Comparison of ENCODE assay signal across 20 cellular contexts in the genomic region with DNA sequence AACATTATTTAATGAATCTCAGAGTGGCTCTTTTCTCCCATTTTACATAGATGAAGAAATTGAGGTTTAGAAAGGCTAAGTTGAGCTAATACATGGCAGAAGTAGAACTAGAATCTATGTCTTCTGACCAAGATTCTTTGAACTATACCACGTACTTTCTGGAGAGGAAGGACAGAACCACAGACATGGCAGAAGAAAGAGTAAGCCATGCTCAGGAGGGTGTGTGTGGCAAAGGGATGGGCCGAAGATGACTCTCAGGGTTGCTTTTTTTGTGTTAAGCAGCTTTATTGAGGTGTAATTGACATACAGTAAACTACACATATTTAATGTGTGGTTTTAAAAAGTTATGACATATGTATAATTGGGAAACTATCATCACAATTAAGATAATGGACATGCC.
"Had no signal": no experiment of that assay in that cellular context is flagged by ENCODE, and none has a peak within 500 bp of the region (broad histone marks: within the 10 kb centered on the region; RNA-seq: fewer than 3 reads in every experiment).

No MANE protein-coding gene starts in this region.

- H3K4me3 ChIP-seq: adrenal gland, breast epithelium, esophagus muscularis mucosa, heart right ventricle, left lung, neural progenitor cell, pancreas, right lobe of liver had no signal

- H3K9me3 Mint-ChIP-seq: activated T-helper 1 cell treated with anti-CD3 and anti-CD28 coated beads, Interleukin-12 subunit alpha, Interleukin-12 subunit beta, Interleukin-2, Interleukin-4 antibody, amounts not matched to agents 30 ng/mL and 10 ng/mL and 1 ng/mL, durations not matched to agents 14 hours and 24 hours and 36 hours; mesothelial cell of epicardium; neural progenitor cell had no signal

- H3K9ac ChIP-seq: neural progenitor cell had no signal

- DNase-seq: activated naive CD4-positive, alpha-beta T cell; activated T-cell treated with anti-CD3 and anti-CD28 coated beads for 4 hours; adrenal gland; effector CD4-positive, alpha-beta T cell; heart right ventricle; left lung; pancreas; right lobe of liver; small intestine; stimulated activated CD4-positive, alpha-beta T cell treated with anti-CD3 and anti-CD28 coated beads, Interleukin-15, amount 100 ng/mL, for 24 hours; stimulated activated CD4-positive, alpha-beta T cell treated with anti-CD3 and anti-CD28 coated beads, Interleukin-2, amount 100 ng/mL, for 48 hours; T1000 had no signal

- H3K4me1 ChIP-seq: breast epithelium, left lung, pancreas had no signal

- H3K4me2 ChIP-seq: neural progenitor cell had no signal

- FAIRE-seq: astrocyte, pancreas, small intestine had no signal

- H2AFZ ChIP-seq: neural progenitor cell had no signal

- H3K27ac Mint-ChIP-seq: activated T-helper 1 cell treated with anti-CD3 and anti-CD28 coated beads, Interleukin-12 subunit alpha, Interleukin-12 subunit beta, Interleukin-2, Interleukin-4 antibody, amounts not matched to agents 30 ng/mL and 10 ng/mL and 1 ng/mL, durations not matched to agents 14 hours and 24 hours and 36 hours; mesothelial cell of epicardium; neural progenitor cell had no signal

- ATAC-seq: activated CD4-positive, CD25-positive, alpha-beta regulatory T cell treated with anti-CD3 and anti-CD28 coated beads, Interleukin-2, amount 50 U/mL, for 24 hours; heart right ventricle; left lung; pancreas; right lobe of liver; SK-N-SH treated with all-trans-retinoic acid at 6 μM for 48 hours had no signal

- H3K27me3 ChIP-seq: adrenal gland, breast epithelium, esophagus muscularis mucosa, heart right ventricle, left lung, neural progenitor cell, pancreas, right lobe of liver had no signal

- H3K4me3 Mint-ChIP-seq: activated T-helper 1 cell treated with anti-CD3 and anti-CD28 coated beads, Interleukin-12 subunit alpha, Interleukin-12 subunit beta, Interleukin-2, Interleukin-4 antibody, amounts not matched to agents 30 ng/mL and 10 ng/mL and 1 ng/mL, durations not matched to agents 14 hours and 24 hours and 36 hours; mesothelial cell of epicardium; neural progenitor cell had no signal

- H3K27ac ChIP-seq: adrenal gland, breast epithelium, esophagus muscularis mucosa, heart right ventricle, left lung, neural progenitor cell, pancreas, right lobe of liver had no signal

- H3K36me3 ChIP-seq: adrenal gland, breast epithelium had no signal

- H3K9me3 ChIP-seq: adrenal gland, breast epithelium, esophagus muscularis mucosa, heart right ventricle, left lung, pancreas, right lobe of liver had no signal
